In the genomic region with DNA sequence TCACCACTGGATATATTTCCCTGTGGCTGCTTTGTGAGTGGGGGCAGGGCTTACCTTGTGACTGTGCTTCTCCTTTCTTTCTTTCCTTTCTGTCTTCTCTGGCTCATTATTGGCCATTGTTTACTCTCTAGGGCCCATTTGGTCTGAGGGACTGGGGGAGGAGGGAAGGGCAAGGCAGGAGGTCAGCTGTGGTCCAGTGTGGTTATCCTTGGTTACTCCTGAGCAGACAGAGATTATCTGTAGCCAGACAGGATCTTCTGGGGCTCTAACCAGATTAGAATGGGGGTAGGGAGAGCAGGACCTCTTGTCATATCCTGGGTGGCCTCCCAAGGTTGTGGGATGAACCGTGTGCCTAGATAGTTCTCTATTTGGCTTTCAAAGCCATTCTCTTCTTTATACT, we compare ENCODE assay signal across 1 cellular context.
TF ChIP-seq lines count a peak whose summit lies in the region.

No MANE protein-coding gene starts in this region.

TF ChIP-seq in GM23338, 12 proteins besides CTCF, POLR2A, EP300 and RAD21 (continued from another document):
- TF ChIP-seq, protein P1, sequence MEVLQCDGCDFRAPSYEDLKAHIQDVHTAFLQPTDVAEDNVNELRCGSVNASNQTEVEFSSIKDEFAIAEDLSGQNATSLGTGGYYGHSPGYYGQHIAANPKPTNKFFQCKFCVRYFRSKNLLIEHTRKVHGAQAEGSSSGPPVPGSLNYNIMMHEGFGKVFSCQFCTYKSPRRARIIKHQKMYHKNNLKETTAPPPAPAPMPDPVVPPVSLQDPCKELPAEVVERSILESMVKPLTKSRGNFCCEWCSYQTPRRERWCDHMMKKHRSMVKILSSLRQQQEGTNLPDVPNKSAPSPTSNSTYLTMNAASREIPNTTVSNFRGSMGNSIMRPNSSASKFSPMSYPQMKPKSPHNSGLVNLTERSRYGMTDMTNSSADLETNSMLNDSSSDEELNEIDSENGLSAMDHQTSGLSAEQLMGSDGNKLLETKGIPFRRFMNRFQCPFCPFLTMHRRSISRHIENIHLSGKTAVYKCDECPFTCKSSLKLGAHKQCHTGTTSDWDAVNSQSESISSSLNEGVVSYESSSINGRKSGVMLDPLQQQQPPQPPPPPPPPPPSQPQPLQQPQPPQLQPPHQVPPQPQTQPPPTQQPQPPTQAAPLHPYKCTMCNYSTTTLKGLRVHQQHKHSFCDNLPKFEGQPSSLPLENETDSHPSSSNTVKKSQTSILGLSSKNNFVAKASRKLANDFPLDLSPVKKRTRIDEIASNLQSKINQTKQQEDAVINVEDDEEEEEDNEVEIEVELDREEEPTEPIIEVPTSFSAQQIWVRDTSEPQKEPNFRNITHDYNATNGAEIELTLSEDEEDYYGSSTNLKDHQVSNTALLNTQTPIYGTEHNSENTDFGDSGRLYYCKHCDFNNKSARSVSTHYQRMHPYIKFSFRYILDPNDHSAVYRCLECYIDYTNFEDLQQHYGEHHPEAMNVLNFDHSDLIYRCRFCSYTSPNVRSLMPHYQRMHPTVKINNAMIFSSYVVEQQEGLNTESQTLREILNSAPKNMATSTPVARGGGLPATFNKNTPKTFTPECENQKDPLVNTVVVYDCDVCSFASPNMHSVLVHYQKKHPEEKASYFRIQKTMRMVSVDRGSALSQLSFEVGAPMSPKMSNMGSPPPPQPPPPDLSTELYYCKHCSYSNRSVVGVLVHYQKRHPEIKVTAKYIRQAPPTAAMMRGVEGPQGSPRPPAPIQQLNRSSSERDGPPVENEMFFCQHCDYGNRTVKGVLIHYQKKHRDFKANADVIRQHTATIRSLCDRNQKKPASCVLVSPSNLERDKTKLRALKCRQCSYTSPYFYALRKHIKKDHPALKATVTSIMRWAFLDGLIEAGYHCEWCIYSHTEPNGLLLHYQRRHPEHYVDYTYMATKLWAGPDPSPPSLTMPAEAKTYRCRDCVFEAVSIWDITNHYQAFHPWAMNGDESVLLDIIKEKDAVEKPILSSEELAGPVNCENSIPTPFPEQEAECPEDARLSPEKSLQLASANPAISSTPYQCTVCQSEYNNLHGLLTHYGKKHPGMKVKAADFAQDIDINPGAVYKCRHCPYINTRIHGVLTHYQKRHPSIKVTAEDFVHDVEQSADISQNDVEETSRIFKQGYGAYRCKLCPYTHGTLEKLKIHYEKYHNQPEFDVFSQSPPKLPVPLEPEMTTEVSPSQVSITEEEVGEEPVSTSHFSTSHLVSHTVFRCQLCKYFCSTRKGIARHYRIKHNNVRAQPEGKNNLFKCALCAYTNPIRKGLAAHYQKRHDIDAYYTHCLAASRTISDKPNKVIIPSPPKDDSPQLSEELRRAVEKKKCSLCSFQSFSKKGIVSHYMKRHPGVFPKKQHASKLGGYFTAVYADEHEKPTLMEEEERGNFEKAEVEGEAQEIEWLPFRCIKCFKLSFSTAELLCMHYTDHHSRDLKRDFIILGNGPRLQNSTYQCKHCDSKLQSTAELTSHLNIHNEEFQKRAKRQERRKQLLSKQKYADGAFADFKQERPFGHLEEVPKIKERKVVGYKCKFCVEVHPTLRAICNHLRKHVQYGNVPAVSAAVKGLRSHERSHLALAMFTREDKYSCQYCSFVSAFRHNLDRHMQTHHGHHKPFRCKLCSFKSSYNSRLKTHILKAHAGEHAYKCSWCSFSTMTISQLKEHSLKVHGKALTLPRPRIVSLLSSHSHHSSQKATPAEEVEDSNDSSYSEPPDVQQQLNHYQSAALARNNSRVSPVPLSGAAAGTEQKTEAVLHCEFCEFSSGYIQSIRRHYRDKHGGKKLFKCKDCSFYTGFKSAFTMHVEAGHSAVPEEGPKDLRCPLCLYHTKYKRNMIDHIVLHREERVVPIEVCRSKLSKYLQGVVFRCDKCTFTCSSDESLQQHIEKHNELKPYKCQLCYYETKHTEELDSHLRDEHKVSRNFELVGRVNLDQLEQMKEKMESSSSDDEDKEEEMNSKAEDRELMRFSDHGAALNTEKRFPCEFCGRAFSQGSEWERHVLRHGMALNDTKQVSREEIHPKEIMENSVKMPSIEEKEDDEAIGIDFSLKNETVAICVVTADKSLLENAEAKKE (CRISPR knock-in tag; IDR thresholded peaks at IDR 0.05): no peak
- TF ChIP-seq POLR2AphosphoS5 (IDR thresholded peaks at IDR 0.05; ENCODE audit: low read depth) (no peak), JUNB (IDR thresholded peaks at IDR 0.05; ENCODE audit: unreplicated experiment) (no peak), ZNF114 (CRISPR knock-in tag; IDR thresholded peaks at IDR 0.05) (no peak), STAT1 (IDR thresholded peaks at IDR 0.05; ENCODE audit: unreplicated experiment) (no peak), EZH2phosphoT487 (IDR thresholded peaks at IDR 0.05; ENCODE audit: unreplicated experiment) (no peak), NANOG (IDR thresholded peaks at IDR 0.05; ENCODE audit: borderline replicate concordance) (no peak), ZNF331 (CRISPR knock-in tag; IDR thresholded peaks at IDR 0.05; ENCODE audit: low read depth) (no peak), CREB1 (CRISPR knock-in tag; IDR thresholded peaks at IDR 0.05; ENCODE audit: low read depth) (no peak)
- TF ChIP-seq, protein P2, sequence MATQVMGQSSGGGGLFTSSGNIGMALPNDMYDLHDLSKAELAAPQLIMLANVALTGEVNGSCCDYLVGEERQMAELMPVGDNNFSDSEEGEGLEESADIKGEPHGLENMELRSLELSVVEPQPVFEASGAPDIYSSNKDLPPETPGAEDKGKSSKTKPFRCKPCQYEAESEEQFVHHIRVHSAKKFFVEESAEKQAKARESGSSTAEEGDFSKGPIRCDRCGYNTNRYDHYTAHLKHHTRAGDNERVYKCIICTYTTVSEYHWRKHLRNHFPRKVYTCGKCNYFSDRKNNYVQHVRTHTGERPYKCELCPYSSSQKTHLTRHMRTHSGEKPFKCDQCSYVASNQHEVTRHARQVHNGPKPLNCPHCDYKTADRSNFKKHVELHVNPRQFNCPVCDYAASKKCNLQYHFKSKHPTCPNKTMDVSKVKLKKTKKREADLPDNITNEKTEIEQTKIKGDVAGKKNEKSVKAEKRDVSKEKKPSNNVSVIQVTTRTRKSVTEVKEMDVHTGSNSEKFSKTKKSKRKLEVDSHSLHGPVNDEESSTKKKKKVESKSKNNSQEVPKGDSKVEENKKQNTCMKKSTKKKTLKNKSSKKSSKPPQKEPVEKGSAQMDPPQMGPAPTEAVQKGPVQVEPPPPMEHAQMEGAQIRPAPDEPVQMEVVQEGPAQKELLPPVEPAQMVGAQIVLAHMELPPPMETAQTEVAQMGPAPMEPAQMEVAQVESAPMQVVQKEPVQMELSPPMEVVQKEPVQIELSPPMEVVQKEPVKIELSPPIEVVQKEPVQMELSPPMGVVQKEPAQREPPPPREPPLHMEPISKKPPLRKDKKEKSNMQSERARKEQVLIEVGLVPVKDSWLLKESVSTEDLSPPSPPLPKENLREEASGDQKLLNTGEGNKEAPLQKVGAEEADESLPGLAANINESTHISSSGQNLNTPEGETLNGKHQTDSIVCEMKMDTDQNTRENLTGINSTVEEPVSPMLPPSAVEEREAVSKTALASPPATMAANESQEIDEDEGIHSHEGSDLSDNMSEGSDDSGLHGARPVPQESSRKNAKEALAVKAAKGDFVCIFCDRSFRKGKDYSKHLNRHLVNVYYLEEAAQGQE (IDR thresholded peaks at IDR 0.05; ENCODE audit: unreplicated experiment): no peak
- TF ChIP-seq, protein P3, sequence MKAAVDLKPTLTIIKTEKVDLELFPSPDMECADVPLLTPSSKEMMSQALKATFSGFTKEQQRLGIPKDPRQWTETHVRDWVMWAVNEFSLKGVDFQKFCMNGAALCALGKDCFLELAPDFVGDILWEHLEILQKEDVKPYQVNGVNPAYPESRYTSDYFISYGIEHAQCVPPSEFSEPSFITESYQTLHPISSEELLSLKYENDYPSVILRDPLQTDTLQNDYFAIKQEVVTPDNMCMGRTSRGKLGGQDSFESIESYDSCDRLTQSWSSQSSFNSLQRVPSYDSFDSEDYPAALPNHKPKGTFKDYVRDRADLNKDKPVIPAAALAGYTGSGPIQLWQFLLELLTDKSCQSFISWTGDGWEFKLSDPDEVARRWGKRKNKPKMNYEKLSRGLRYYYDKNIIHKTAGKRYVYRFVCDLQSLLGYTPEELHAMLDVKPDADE (IDR thresholded peaks at IDR 0.05): no peak
